In genomic region chr7:96962221-96962620, GRCh38 we compare ENCODE assay signal across 1 cellular context.
TF ChIP-seq lines count a peak whose summit lies in the region.

No MANE protein-coding gene starts in this region.

TF ChIP-seq in WTC11, 78 proteins besides CTCF, POLR2A, EP300 and RAD21 (continued from another document):
- TF ChIP-seq HMGXB4 (CRISPR knock-in tag; IDR thresholded peaks at IDR 0.05) (no peak), TCF7 (CRISPR knock-in tag; IDR thresholded peaks at IDR 0.05; ENCODE audit: low read depth) (no peak)
